Comparison of ENCODE assay signal across 27 cellular contexts in genomic region chr1:57195436-57195941, GRCh38.
"Had no signal": no experiment of that assay in that cellular context is flagged by ENCODE, and none has a peak within 500 bp of the region (broad histone marks: within the 10 kb centered on the region; RNA-seq: fewer than 3 reads in every experiment).

No MANE protein-coding gene starts in this region.

- H3K36me3 Mint-ChIP-seq: immature natural killer cell; mesothelial cell of epicardium; naive B cell; natural killer cell; stimulated activated memory B cell treated with anti-CD40 and anti-IgM and Interleukin-4, amounts not matched to agents 10 μg/mL and 1 μg/mL and 100 μg/mL, for 72 hours; type B pancreatic cell had no signal

- H3K4me1 Mint-ChIP-seq: immature natural killer cell; naive B cell; natural killer cell; stimulated activated memory B cell treated with anti-CD40 and anti-IgM and Interleukin-4, amounts not matched to agents 10 μg/mL and 1 μg/mL and 100 μg/mL, for 72 hours; stimulated activated naive CD8-positive, alpha-beta T cell treated with anti-CD3 and anti-CD28 coated beads, Interleukin-15, amount 100 ng/mL, for 72 hours had no signal

- H3K27ac ChIP-seq: left lung, ovary, right atrium auricular region, right lobe of liver, tibial nerve, uterus had no signal

- H3K27ac Mint-ChIP-seq: immature natural killer cell; mesothelial cell of epicardium; naive B cell; natural killer cell; nephron progenitor cell; progenitor cell of endocrine pancreas; stimulated activated memory B cell treated with anti-CD40 and anti-IgM and Interleukin-4, amounts not matched to agents 10 μg/mL and 1 μg/mL and 100 μg/mL, for 72 hours; stimulated activated naive CD8-positive, alpha-beta T cell treated with anti-CD3 and anti-CD28 coated beads, Interleukin-15, amount 100 ng/mL, for 72 hours; type B pancreatic cell had no signal

- H3K9me3 ChIP-seq: left lung, ovary, right atrium auricular region, right lobe of liver, tibial nerve, uterus had no signal

- DNase-seq: hippocampal formation; immature natural killer cell; kidney; left colon; left lung; mesendoderm; naive B cell; natural killer cell; nephron progenitor cell; ovary; right lobe of liver; stimulated activated CD4-positive, alpha-beta T cell treated with anti-CD3 and anti-CD28 coated beads, Interleukin-1b, Interleukin-23, amount 100 ng/mL, for 48 hours; stimulated activated CD4-positive, alpha-beta T cell treated with anti-CD3 and anti-CD28 coated beads, Interleukin-2, amount 100 ng/mL, for 48 hours; stimulated activated CD4-positive, alpha-beta T cell treated with anti-CD3 and anti-CD28 coated beads, Interleukin-4, amount 100 ng/mL, for 4 hours; stimulated activated CD8-positive, alpha-beta memory T cell treated with anti-CD3 and anti-CD28 coated beads, Interleukin-4, amount 100 ng/mL, for 48 hours; stimulated activated naive CD4-positive, alpha-beta T cell treated with Interleukin-2 at 50 U/mL for 16 hours; stimulated activated naive CD8-positive, alpha-beta T cell treated with anti-CD3 and anti-CD28 coated beads, Interleukin-15, amount 100 ng/mL, for 72 hours; substantia nigra; uterus had no signal

- H3K4me3 Mint-ChIP-seq: immature natural killer cell; mesothelial cell of epicardium; naive B cell; natural killer cell; nephron progenitor cell; stimulated activated memory B cell treated with anti-CD40 and anti-IgM and Interleukin-4, amounts not matched to agents 10 μg/mL and 1 μg/mL and 100 μg/mL, for 72 hours; stimulated activated naive CD8-positive, alpha-beta T cell treated with anti-CD3 and anti-CD28 coated beads, Interleukin-15, amount 100 ng/mL, for 72 hours; type B pancreatic cell had no signal

- H3K9me3 Mint-ChIP-seq: mesothelial cell of epicardium; natural killer cell; nephron progenitor cell; stimulated activated memory B cell treated with anti-CD40 and anti-IgM and Interleukin-4, amounts not matched to agents 10 μg/mL and 1 μg/mL and 100 μg/mL, for 72 hours; type B pancreatic cell had no signal

- H3K36me3 ChIP-seq: left lung, ovary, right atrium auricular region, right lobe of liver, tibial nerve, uterus had no signal

- H3K4me1 ChIP-seq: left lung, right atrium auricular region, right lobe of liver, tibial nerve, uterus had no signal

- ATAC-seq: left colon; left lung; natural killer cell; right lobe of liver; stimulated activated memory B cell treated with anti-CD40 and anti-IgM and Interleukin-4, amounts not matched to agents 10 μg/mL and 1 μg/mL and 100 μg/mL, for 72 hours; stimulated activated naive CD8-positive, alpha-beta T cell treated with anti-CD3 and anti-CD28 coated beads, Interleukin-15, amount 100 ng/mL, for 72 hours had no signal

- H3K27me3 Mint-ChIP-seq: naive B cell; progenitor cell of endocrine pancreas; stimulated activated memory B cell treated with anti-CD40 and anti-IgM and Interleukin-4, amounts not matched to agents 10 μg/mL and 1 μg/mL and 100 μg/mL, for 72 hours had no signal

- H3K4me3 ChIP-seq: left lung, lung, ovary, right atrium auricular region, right lobe of liver, smooth muscle cell, tibial nerve, uterus had no signal

- H3K27me3 ChIP-seq: left lung, ovary, right atrium auricular region, right lobe of liver, tibial nerve, uterus had no signal
